ENCODE assay signal across 1 cellular context in the genomic region with DNA sequence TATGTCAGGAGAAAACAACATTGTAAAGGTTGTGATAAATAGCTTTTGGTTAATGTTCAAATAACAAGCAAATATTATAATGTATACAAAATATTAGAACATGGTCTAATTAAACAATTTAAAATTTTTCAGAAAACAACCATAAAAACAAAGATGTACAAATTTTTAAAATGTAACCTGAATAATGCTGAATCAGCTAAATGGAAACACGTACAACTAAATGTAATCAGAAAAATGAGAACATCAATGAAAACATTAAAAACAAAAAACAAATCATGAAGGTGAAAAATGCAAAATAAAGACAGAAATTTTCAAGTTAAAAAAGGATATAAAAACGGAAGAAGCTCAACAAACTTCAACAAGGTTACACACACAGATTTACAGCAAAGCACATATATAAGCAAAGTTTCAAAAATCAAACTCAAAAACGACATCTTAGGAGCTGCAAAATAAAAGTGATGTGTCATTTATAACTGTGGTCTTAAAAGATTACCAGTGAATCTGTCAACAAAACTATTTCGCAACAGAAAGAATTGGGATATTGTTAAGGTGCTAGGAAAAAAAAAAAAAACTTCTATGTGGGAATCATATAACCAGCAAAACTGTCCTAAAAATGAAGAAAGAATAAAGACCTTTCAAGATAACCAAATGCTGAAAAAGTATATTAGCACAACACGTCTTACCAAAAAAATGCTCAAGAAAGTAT.
TF ChIP-seq lines count a peak whose summit lies in the region.

No MANE protein-coding gene starts in this region.

TF ChIP-seq in HepG2, 621 proteins besides CTCF, POLR2A, EP300 and RAD21:
- no peak for TF ChIP-seq ZNF496 (CRISPR knock-in tag; IDR thresholded peaks at IDR 0.05; ENCODE audit: insufficient replicate concordance)
- TF ChIP-seq PHF8 (CRISPR knock-in tag; IDR thresholded peaks at IDR 0.05): no peak
- TF ChIP-seq HIVEP1 (CRISPR knock-in tag; IDR thresholded peaks at IDR 0.05): no peak
- TF ChIP-seq, protein P1, sequence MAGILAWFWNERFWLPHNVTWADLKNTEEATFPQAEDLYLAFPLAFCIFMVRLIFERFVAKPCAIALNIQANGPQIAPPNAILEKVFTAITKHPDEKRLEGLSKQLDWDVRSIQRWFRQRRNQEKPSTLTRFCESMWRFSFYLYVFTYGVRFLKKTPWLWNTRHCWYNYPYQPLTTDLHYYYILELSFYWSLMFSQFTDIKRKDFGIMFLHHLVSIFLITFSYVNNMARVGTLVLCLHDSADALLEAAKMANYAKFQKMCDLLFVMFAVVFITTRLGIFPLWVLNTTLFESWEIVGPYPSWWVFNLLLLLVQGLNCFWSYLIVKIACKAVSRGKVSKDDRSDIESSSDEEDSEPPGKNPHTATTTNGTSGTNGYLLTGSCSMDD (CRISPR knock-in tag; IDR thresholded peaks at IDR 0.05): no peak
- TF ChIP-seq ELF1 (CRISPR knock-in tag; IDR thresholded peaks at IDR 0.05): no peak
- no peak for TF ChIP-seq HOXA7 (CRISPR knock-in tag; IDR thresholded peaks at IDR 0.05)
- peak; percentile 97 to 99 for TF ChIP-seq MAFK (conservative IDR thresholded peaks at IDR 0.05 in 1 of 2, IDR thresholded peaks at IDR 0.05 in 1 of 2; ENCODE audit: low read length in 2 of 2)
- TF ChIP-seq, protein P2, sequence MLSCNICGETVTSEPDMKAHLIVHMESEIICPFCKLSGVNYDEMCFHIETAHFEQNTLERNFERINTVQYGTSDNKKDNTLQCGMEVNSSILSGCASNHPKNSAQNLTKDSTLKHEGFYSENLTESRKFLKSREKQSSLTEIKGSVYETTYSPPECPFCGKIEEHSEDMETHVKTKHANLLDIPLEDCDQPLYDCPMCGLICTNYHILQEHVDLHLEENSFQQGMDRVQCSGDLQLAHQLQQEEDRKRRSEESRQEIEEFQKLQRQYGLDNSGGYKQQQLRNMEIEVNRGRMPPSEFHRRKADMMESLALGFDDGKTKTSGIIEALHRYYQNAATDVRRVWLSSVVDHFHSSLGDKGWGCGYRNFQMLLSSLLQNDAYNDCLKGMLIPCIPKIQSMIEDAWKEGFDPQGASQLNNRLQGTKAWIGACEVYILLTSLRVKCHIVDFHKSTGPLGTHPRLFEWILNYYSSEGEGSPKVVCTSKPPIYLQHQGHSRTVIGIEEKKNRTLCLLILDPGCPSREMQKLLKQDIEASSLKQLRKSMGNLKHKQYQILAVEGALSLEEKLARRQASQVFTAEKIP (CRISPR knock-in tag; IDR thresholded peaks at IDR 0.05; ENCODE audit: borderline replicate concordance): no peak
- peak; percentile 98 for TF ChIP-seq MAFF (IDR thresholded peaks at IDR 0.05; ENCODE audit: low read depth, low read length)
TF ChIP-seq in HepG2: peak in this region for 2.
